Comparison of ENCODE assay signal across 8 cellular contexts in the genomic region with DNA sequence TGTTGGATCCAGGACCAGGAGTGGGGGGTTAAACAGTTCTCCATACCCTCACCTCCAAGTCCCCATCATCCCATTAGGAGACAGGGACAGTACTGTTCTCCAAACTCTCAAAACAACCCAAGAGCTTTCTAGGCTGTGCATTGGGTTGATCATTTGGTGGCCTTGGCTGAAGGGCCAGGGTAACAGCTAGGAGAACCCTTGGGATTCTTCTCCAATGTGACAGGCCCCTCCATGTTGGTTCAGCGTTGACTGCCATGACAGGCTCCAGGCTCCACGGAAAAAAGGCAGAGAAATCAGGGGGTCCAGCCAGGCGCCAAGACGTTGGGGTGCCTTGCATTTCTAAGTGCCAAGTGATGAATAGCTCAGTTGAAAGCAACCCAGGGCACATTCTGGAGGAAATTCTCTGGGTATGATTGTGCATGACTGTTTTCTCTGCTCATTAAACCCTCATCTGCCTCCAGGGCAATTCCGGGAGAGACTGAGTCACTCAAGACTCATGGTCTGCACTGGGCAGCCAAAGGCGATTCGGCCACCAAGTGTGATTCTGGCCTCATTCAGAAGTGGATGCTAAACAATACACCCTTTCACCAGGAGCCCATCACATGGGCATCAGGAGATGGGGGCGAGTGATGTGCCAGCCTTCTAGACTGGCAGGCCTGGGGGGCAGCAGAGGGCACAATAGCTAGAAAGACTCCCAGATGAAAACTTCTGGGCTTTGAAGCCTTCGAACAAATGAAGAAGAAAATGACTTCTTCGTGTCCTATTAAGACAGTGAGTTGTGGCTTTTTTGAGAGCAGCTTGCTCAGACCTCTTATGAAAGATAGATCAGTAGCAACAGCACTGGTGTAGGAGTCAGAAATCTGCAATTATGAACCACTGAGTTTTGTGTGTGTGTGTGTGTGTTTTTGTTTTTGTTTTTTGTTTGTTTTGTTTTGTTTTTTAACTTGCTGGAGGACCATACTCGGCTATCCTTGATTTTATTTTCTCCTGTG. TPM values are rescaled to one million over a fixed set of nuclear protein-coding genes. Genes with fewer than 3 reads are reported as not detected.
DNase-seq lines count a peak whose midpoint lies in the region; ATAC-seq lines count a peak whose summit lies in the region.

No MANE protein-coding gene starts in this region.

- intact Hi-C loops in left cardiac atrium (cut with DNase I) (no loop called here), Right ventricle myocardium superior (cut with DNase I) (no loop called here)

- no peaks in the 10 kb centered on the region for H3K27me3 ChIP-seq in thymus (ENCODE audit: control insufficient read depth, insufficient read depth)

- DNase-seq in left cardiac atrium: peak; percentile 29
- DNase-seq in Right ventricle myocardium superior: no peak
- peak; percentile 99 for DNase-seq in HT1080 (ENCODE audit: low read depth)
- peak in 42 of 56 donors; percentile 5 to 79 (median 40) for DNase-seq in amygdala (lab: John Stamatoyannopoulos, UW)
- peak; percentile 96 for DNase-seq in kidney tubule cell (ENCODE audit: low spot score)
- no peak for DNase-seq in effector CD8-positive, alpha-beta T cell (lab: John Stamatoyannopoulos, UW)
- no peak for DNase-seq in iPS-NIHi11 (ENCODE audit: low spot score)

- H3K9me3 ChIP-seq in thymus (ENCODE audit: control insufficient read depth): no peaks in the 10 kb centered on the region

- ATAC-seq in left cardiac atrium (peak in 1 of 2 donors; percentile 50), Right ventricle myocardium superior (ENCODE audit: poor library complexity) (no peak)

- H3K4me1 ChIP-seq in thymus (ENCODE audit: control insufficient read depth, insufficient read depth, low read length): peaks cover 52% of the 10 kb centered on the region

- H3K27ac ChIP-seq in thymus (ENCODE audit: low read depth): peak overlapping the region; percentile 95

- no peaks in the 10 kb centered on the region for H3K36me3 ChIP-seq in thymus (ENCODE audit: control insufficient read depth, insufficient read depth)

- H3K4me3 ChIP-seq in thymus (ENCODE audit: low read length): peak overlapping the region; percentile 4

- WGBS in thymus: 67% methylated on average over 11 of the region's 11 CpGs

RNA-seq across cellular contexts. Expression of a gene that starts 27.7 kb away (rescaled TPM):
- total RNA-seq in left cardiac atrium (10 to 100 TPM; 63.6 to 71.2 TPM), Right ventricle myocardium superior (15.4 TPM)
- 190 and 492 TPM in 2 replicates for total RNA-seq in HT1080 (2014; rRNA removed; shearing (Covaris generic))
- polyA plus RNA-seq in HT1080 (2015; cell fraction: cytosol; rRNA removed): 1,395 and 1,667 TPM in 2 replicates
- 2,115 and 2,218 TPM in 2 replicates for polyA plus RNA-seq in HT1080 (2015; cell fraction: nucleus; rRNA removed)
- 78.7 TPM for polyA plus RNA-seq in thymus

Comparison
In these comparisons a context has a peak if more than half of its experiments do, and no peak if none do; other contexts are left out.
1. DNase-seq: peak in left cardiac atrium (single experiment), HT1080 (single experiment), amygdala (42 of 56) and kidney tubule cell (single experiment); none in Right ventricle myocardium superior (single experiment), effector CD8-positive, alpha-beta T cell (single experiment) and iPS-NIHi11 (single experiment).